Comparison of ENCODE assay signal across 9 cellular contexts in genomic region chr17:73283841-73284282, GRCh38.
A peak's percentile ranks its signal among the peaks of the same experiment; 100 is the strongest.
DNase-seq lines count a peak whose midpoint lies in the region; ATAC-seq and TF ChIP-seq lines count a peak whose summit lies in the region.
"Had no signal": no experiment of that assay in that cellular context is flagged by ENCODE, and none has a peak within 500 bp of the region (broad histone marks: within the 10 kb centered on the region; RNA-seq: fewer than 3 reads in every experiment).

No MANE protein-coding gene starts in this region.

- no peaks in the 10 kb centered on the region for H3K9me3 ChIP-seq in tibial artery

- H3K4me3 ChIP-seq in tibial artery: no peak overlapping the region

- TF ChIP-seq CTCF in tibial artery (IDR thresholded peaks at IDR 0.05): no peak

- H3K36me3 ChIP-seq in tibial artery: peaks cover 12 to 34% (median 16%) of the 10 kb centered on the region in 3 donors

- H3K4me1 ChIP-seq in tibial artery: peaks cover under 1 to 69% (median 58%) of the 10 kb centered on the region in 4 donors

- H3K27ac ChIP-seq in layer of hippocampus (ENCODE audit: low read depth, low read length): peak overlapping the region; percentile 30
- peak overlapping the region; percentile 76 to 87 for H3K27ac ChIP-seq in tibial artery

- H3K27me3 ChIP-seq in layer of hippocampus (ENCODE audit: control insufficient read depth, insufficient read depth, low read length) (no peaks in the 10 kb centered on the region), tibial artery (no peaks in the 10 kb centered on the region)

- ATAC-seq in HG02798 (IDR thresholded peaks at IDR 0.05; ENCODE audit: poor library complexity, unreplicated experiment): no peak

- DNase-seq in NOMO-1 treated with DMSO at 0.1 percent for 48 hours (lab: John Stamatoyannopoulos, UW; ENCODE audit: unreplicated experiment) (peak; percentile 9), NOMO-1 (lab: John Stamatoyannopoulos, UW; ENCODE audit: unreplicated experiment in 2 of 2) (no peak), astrocyte of the hippocampus (ENCODE audit: low read depth, low spot score) (peak; percentile 54), tibial artery (peak; percentile 80 to 87), NCI-H2029 (lab: John Stamatoyannopoulos, UW) (no peak), GOT3 (lab: John Stamatoyannopoulos, UW) (no peak)
- DNase-seq: NCI-H748 treated with DMSO at 0.1 percent for 48 hours had no signal

- intact Hi-C loops in tibial artery (cut with DNase I; ENCODE audit: low total_unique reads): no loop called here

Comparison
In these comparisons a context has a peak if more than half of its experiments do, and no peak if none do; other contexts are left out.
1. DNase-seq: peak in NOMO-1 treated with DMSO at 0.1 percent for 48 hours (single experiment), astrocyte of the hippocampus (single experiment) and tibial artery (2 of 2); none in NOMO-1 (0 of 2), NCI-H2029 (single experiment) and GOT3 (single experiment).